1 cellular context compared by ENCODE assay signal in the genomic region with DNA sequence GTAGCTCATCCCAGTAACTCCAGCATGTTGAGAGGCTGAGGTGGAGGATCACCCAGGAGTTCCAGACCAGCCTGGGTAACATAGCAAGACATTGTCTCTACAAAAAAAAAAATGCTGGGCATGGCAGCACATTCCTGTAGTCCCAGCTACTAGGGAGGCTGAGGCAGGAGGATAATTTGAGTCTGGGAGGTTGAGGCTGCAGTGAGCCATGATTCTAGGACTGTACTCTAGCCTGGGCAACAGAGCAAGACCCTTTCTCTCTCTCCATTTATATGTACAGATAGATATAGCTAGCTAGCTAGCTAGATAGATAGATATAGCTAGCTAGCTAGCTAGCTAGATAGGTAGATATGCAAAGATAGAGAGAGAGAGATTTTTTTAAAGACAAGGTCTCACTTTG.
TF ChIP-seq lines count a peak whose summit lies in the region.

No MANE protein-coding gene starts in this region.

TF ChIP-seq in K562, 482 proteins besides CTCF, POLR2A, EP300 and RAD21:
- TF ChIP-seq ZNF121 (CRISPR knock-in tag; conservative IDR thresholded peaks at IDR 0.05) = peak; percentile 91
- no peak for TF ChIP-seq ATF7 (IDR thresholded peaks at IDR 0.05)
- no peak for TF ChIP-seq HDAC2 (IDR thresholded peaks at IDR 0.05)
- TF ChIP-seq TAF9B (IDR thresholded peaks at IDR 0.05; ENCODE audit: partially characterized antibody) = no peak
- no peak for TF ChIP-seq HNRNPLL (IDR thresholded peaks at IDR 0.05; ENCODE audit: low read depth, low read length, poor library complexity, severe bottlenecking)
- TF ChIP-seq TARDBP (IDR thresholded peaks at IDR 0.05) = no peak
